ENCODE assay signal across 1 cellular context in the genomic region with DNA sequence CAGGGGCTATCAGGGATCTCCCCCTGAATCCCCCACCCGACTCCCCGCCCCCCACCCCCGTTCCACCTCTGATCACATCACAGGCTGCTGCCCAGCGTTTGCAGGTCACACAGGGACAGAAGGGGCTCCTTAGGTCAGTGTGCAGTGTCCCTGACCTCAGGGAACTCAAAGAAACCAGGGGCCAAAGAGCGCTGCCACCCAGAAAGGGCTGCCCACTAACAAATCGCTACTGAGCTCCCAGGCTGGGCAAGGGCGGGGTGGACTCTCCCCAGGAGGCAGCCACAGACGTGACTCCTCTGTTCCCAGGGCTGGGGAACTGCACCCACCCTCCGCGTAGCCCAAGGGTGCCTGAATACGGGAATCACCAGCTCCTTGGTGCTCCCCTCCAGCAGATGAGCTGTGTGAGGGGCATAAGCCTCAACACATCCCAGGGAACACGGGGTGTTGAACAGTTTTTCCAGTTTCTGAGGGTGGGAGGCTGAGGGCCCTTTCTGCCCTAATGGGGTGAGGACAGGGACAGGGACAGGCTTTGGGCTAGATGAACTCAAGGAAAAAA.
TF ChIP-seq lines count a peak whose summit lies in the region.

No MANE protein-coding gene starts in this region.

TF ChIP-seq in HEK293, 187 proteins besides CTCF, POLR2A, EP300 and RAD21 (continued from another document):
- TF ChIP-seq, protein P1, sequence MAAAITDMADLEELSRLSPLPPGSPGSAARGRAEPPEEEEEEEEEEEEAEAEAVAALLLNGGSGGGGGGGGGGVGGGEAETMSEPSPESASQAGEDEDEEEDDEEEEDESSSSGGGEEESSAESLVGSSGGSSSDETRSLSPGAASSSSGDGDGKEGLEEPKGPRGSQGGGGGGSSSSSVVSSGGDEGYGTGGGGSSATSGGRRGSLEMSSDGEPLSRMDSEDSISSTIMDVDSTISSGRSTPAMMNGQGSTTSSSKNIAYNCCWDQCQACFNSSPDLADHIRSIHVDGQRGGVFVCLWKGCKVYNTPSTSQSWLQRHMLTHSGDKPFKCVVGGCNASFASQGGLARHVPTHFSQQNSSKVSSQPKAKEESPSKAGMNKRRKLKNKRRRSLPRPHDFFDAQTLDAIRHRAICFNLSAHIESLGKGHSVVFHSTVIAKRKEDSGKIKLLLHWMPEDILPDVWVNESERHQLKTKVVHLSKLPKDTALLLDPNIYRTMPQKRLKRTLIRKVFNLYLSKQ (tag by site-specific recombination; IDR thresholded peaks at IDR 0.05; ENCODE audit: borderline replicate concordance), result no peak
